ENCODE assay signal across 9 cellular contexts in the genomic region with DNA sequence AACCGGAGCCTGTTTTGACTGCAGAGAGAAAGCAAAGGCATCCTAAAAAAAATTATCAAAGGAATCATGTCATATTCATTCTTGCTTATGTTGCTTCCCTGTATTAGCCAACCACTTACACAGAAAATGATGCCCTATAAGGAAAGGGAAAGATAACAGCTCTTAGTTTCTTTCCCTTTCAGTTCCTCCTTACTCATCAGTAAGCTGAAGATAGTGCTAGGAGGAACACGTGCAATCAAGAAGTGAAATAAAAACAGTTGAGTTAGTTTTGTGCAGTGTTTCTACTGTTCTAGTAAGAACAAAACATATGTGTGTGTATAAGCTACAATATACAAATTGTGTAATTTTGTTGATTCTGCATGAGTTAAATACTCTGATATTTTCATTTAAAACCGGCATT. TPM values are rescaled to one million over a fixed set of nuclear protein-coding genes. Genes with fewer than 3 reads are reported as not detected.
DNase-seq lines count a peak whose midpoint lies in the region; ATAC-seq and TF ChIP-seq lines count a peak whose summit lies in the region.
"Had no signal": no experiment of that assay in that cellular context is flagged by ENCODE, and none has a peak within 500 bp of the region (broad histone marks: within the 10 kb centered on the region; RNA-seq: fewer than 3 reads in every experiment).

No MANE protein-coding gene starts in this region.

- no peak overlapping the region for H3K9ac ChIP-seq in GM23248

- 0 out of 2 replicates have a peak, but pooled peaks cover 3% of the 10 kb centered on the region for H3F3A ChIP-seq in DOHH2 (ENCODE audit: control insufficient read depth, insufficient read depth)
- no peaks in the 10 kb centered on the region for H3F3A ChIP-seq in GM23248 (ENCODE audit: insufficient read depth)

- H3K79me2 ChIP-seq in DOHH2 (ENCODE audit: control insufficient read depth, low read length) (no peaks in the 10 kb centered on the region), GM23248 (ENCODE audit: insufficient read depth) (no peaks in the 10 kb centered on the region)

- no peaks in the 10 kb centered on the region for H4K20me1 ChIP-seq in DOHH2 (ENCODE audit: control insufficient read depth, insufficient read depth, low read depth, low read length)
- no peaks in the 10 kb centered on the region for H4K20me1 ChIP-seq in GM23248 (ENCODE audit: insufficient read depth)

- no peak overlapping the region for H2AFZ ChIP-seq in GM23248

- in situ Hi-C loops in GM23248 (cut with MboI) = no loop called here

- H3K9me2 ChIP-seq in DOHH2 (replicated peaks; ENCODE audit: control insufficient read depth, low read length) (no peaks in the 10 kb centered on the region), GM23248 (ENCODE audit: insufficient read depth) (no peaks in the 10 kb centered on the region)

- peak overlapping the region; percentile 8; the same call in 1 of the 2 replicates for H3K27ac ChIP-seq in DOHH2 (ENCODE audit: low read depth, low read length)
- H3K27ac ChIP-seq in GM23248 = no peak overlapping the region
- H3K27ac ChIP-seq: sigmoid colon had no signal

- TF ChIP-seq CTCF in DOHH2 (IDR thresholded peaks at IDR 0.05; ENCODE audit: low read depth, low read length, poor library complexity, severe bottlenecking) = no peak

- H3K4me3 ChIP-seq in DOHH2 (ENCODE audit: low read length) = peak overlapping the region; percentile 42
- H3K4me3 ChIP-seq in GM23248 = no peak overlapping the region
- H3K4me3 ChIP-seq: sigmoid colon had no signal

- H3K4me2 ChIP-seq in DOHH2 (ENCODE audit: low read length) (peak overlapping the region; percentile 63), GM23248 (ENCODE audit: unreplicated experiment) (no peak overlapping the region)

- peaks cover 30% of the 10 kb centered on the region for H3K4me1 ChIP-seq in DOHH2 (ENCODE audit: control insufficient read depth, low read length)
- no peaks in the 10 kb centered on the region for H3K4me1 ChIP-seq in GM23248 (ENCODE audit: insufficient read depth)
- H3K4me1 ChIP-seq: sigmoid colon had no signal

- H3K9me3 ChIP-seq in DOHH2 (ENCODE audit: control insufficient read depth, insufficient read depth, low read length) (no peaks in the 10 kb centered on the region), GM23248 (ENCODE audit: low read depth) (no peaks in the 10 kb centered on the region)
- H3K9me3 ChIP-seq: sigmoid colon had no signal

- peak; percentile 76 for ATAC-seq in GM19397 (IDR thresholded peaks at IDR 0.05; ENCODE audit: unreplicated experiment)
- ATAC-seq in HG03060 (IDR thresholded peaks at IDR 0.05; ENCODE audit: low read depth, unreplicated experiment) = peak; percentile 63

- 77 to 92% methylated on average over 3 of the region's 3 CpGs for whole genome bisulfite sequencing in GM23248 (ENCODE audit: low coverage in 1 of 2, low lambda C conversion rate in 2 of 2, missing lambda C conversion rate in 2 of 2), 2 experiments

- DNase-seq in RPMI8226 = peak; percentile 46
- no peak for DNase-seq in kidney glomerular epithelial cell (lab: John Stamatoyannopoulos, UW)
- DNase-seq in NCI-H2029 treated with DMSO at 0.1 percent for 48 hours (lab: John Stamatoyannopoulos, UW) = no peak
- DNase-seq in GM23248 = no peak
- DNase-seq in dedifferentiated amniotic fluid mesenchymal stem cell (ENCODE audit: extremely low spot score) = no peak
- DNase-seq: sigmoid colon had no signal

- no peaks in the 10 kb centered on the region for H3K36me3 ChIP-seq in DOHH2 (ENCODE audit: control insufficient read depth, low read length)
- H3K36me3 ChIP-seq in GM23248 (ENCODE audit: low read depth) = no peaks in the 10 kb centered on the region
- H3K36me3 ChIP-seq: sigmoid colon had no signal

- H3K27me3 ChIP-seq in DOHH2 (ENCODE audit: control insufficient read depth, low read length) (no peaks in the 10 kb centered on the region), GM23248 (replicated peaks; ENCODE audit: insufficient read depth) (peaks cover 12% of the 10 kb centered on the region)
- H3K27me3 ChIP-seq: sigmoid colon had no signal

RNA-seq across cellular contexts. Expression of a gene that starts 45.3 kb away (rescaled TPM):
- 10.9 and 14.1 TPM in 2 replicates for total RNA-seq in GM23248 (2014; rRNA removed; shearing (Covaris generic))
- 17.6 and 21.4 TPM in 2 replicates for polyA plus RNA-seq in GM23248 (2016; fragmentation: Nextera tagmentation; extraction: Ambion mirVana)
